Comparison of ENCODE assay signal across 11 cellular contexts in genomic region chr3:14532691-14533456, GRCh38. TPM values are rescaled to one million over a fixed set of nuclear protein-coding genes. Genes with fewer than 3 reads are reported as not detected.
A peak's percentile ranks its signal among the peaks of the same experiment; 100 is the strongest.
DNase-seq lines count a peak whose midpoint lies in the region; ATAC-seq and TF ChIP-seq lines count a peak whose summit lies in the region.
"Had no signal": no experiment of that assay in that cellular context is flagged by ENCODE, and none has a peak within 500 bp of the region (broad histone marks: within the 10 kb centered on the region; RNA-seq: fewer than 3 reads in every experiment).

No MANE protein-coding gene starts in this region.

- peaks cover 2% of the 10 kb centered on the region; the same call in 1 of the 3 replicates for H3K36me3 Mint-ChIP-seq in GM23338 (ENCODE audit: low read depth)
- no peaks in the 10 kb centered on the region for H3K36me3 Mint-ChIP-seq in Caco-2 (ENCODE audit: insufficient read depth, unreplicated experiment)

- ATAC-seq in GM23338: peak; percentile 90
- ATAC-seq in esophagus mucosa: peak; percentile 98

- CTCF ChIA-PET in Caco-2 (lab: Charles Lee): no interaction called here

- intact Hi-C loops in dorsolateral prefrontal cortex (cut with DNase I): no loop called here
- intact Hi-C loops in Caco-2 (cut with micrococcal nuclease; ENCODE audit: unreplicated experiment): no loop called here
- intact Hi-C loops in thyroid gland (cut with DNase I): no loop called here

- BruUV-seq in Caco-2 (replicated peaks; lab: Mats Ljungman, UMichigan): no TSS peak

- H3K4me3 ChIP-seq in GM23338 (peak overlapping the region; percentile 21; the same call in 1 of the 2 replicates), neural cell (ENCODE audit: low read length) (peak overlapping the region; percentile 39), dorsolateral prefrontal cortex (no peak overlapping the region), Caco-2 (ENCODE audit: low read depth, low read length) (no peak overlapping the region), thyroid gland (replicated peaks in 1 of 3) (no peak overlapping the region)
- H3K4me3 ChIP-seq: vagina had no signal

- H3K9me2 ChIP-seq in GM23338 (ENCODE audit: insufficient read depth) (no peaks in the 10 kb centered on the region), neural cell (ENCODE audit: insufficient read depth, low read length) (no peaks in the 10 kb centered on the region)

- H3F3A ChIP-seq in GM23338 (replicated peaks; ENCODE audit: low read depth) (peaks cover 21% of the 10 kb centered on the region; the same call in 1 of the 2 replicates), neural cell (ENCODE audit: insufficient read depth, low read length, poor library complexity, severe bottlenecking) (peaks cover 11% of the 10 kb centered on the region)

- H3K9me3 ChIP-seq in neural cell (ENCODE audit: low read length) (no peaks in the 10 kb centered on the region), Caco-2 (no peaks in the 10 kb centered on the region; the same call in none of the 2 replicates), thyroid gland (no peaks in the 10 kb centered on the region)
- H3K9me3 ChIP-seq: vagina had no signal

- H3K27me3 Mint-ChIP-seq in GM23338 (ENCODE audit: insufficient read depth, low read depth, poor library complexity): peaks cover 9% of the 10 kb centered on the region
- peaks cover 3% of the 10 kb centered on the region for H3K27me3 Mint-ChIP-seq in Caco-2 (ENCODE audit: insufficient read depth, unreplicated experiment)

- H3K4me1 ChIP-seq in GM23338 (ENCODE audit: insufficient read depth): peaks cover 48% of the 10 kb centered on the region
- no peaks in the 10 kb centered on the region for H3K4me1 ChIP-seq in Caco-2
- peaks cover 0 to 11% of the 10 kb centered on the region in 2 donors for H3K4me1 ChIP-seq in thyroid gland

- peak overlapping the region; percentile 27; the same call in 1 of the 3 replicates for H3K4me3 Mint-ChIP-seq in GM23338
- H3K4me3 Mint-ChIP-seq in Caco-2 (ENCODE audit: unreplicated experiment): no peak overlapping the region

- WGBS in thyroid gland, 2 donors: 62 to 78% methylated on average over 13 to 19 of the region's 20 CpGs

- DNase-seq in GM23338 (ENCODE audit: low spot score): peak; percentile 98
- peak; percentile 84 for DNase-seq in NCI-H69 (lab: John Stamatoyannopoulos, UW)
- no peak for DNase-seq in dorsolateral prefrontal cortex
- DNase-seq in Caco-2: no peak
- no peak for DNase-seq in thyroid gland
- no peak for DNase-seq in cerebellum (ENCODE audit: low spot score)
- DNase-seq: activated CD4-positive, alpha-beta T cell treated with anti-CD3 and anti-CD28 coated beads, Interleukin-2, amount 50 U/mL, for 4 hours; stimulated activated CD4-positive, alpha-beta T cell treated with anti-CD3 and anti-CD28 coated beads, Interleukin-2, amount 100 ng/mL, for 24 hours had no signal

- H4K20me1 ChIP-seq in GM23338 (replicated peaks; ENCODE audit: insufficient read depth): no peaks in the 10 kb centered on the region
- H4K20me1 ChIP-seq in neural cell (ENCODE audit: insufficient read depth): no peaks in the 10 kb centered on the region

- H3K9ac ChIP-seq in neural cell (ENCODE audit: low read length): peak overlapping the region; percentile 20

- no peaks in the 10 kb centered on the region for H3K36me3 ChIP-seq in GM23338 (ENCODE audit: insufficient read depth)
- H3K36me3 ChIP-seq in neural cell (ENCODE audit: insufficient read depth, low read length): no peaks in the 10 kb centered on the region
- no peaks in the 10 kb centered on the region for H3K36me3 ChIP-seq in Caco-2 (ENCODE audit: control insufficient read depth, insufficient read depth, low read length)
- H3K36me3 ChIP-seq in thyroid gland: no peaks in the 10 kb centered on the region
- H3K36me3 ChIP-seq: vagina had no signal

- POLR2A ChIA-PET in Caco-2 (lab: Charles Lee): no interaction called here

- H3K79me2 ChIP-seq in GM23338 (replicated peaks; ENCODE audit: insufficient read depth) (no peaks in the 10 kb centered on the region), neural cell (replicated peaks; ENCODE audit: insufficient read depth, low read length) (no peaks in the 10 kb centered on the region)

- no peak overlapping the region for H2AFZ ChIP-seq in GM23338
- H2AFZ ChIP-seq in neural cell (ENCODE audit: low read depth, low read length): peak overlapping the region; percentile 0

- H3K27ac Mint-ChIP-seq in GM23338 (peak overlapping the region; percentile 87; the same call in 1 of the 2 replicates), Caco-2 (ENCODE audit: unreplicated experiment) (no peak overlapping the region)

- no peak for TF ChIP-seq EP300 in neural cell (conservative IDR thresholded peaks at IDR 0.05; ENCODE audit: poor library complexity, severe bottlenecking)

- no peak for TF ChIP-seq RAD21 in neural cell (conservative IDR thresholded peaks at IDR 0.05)

- H3K4me1 Mint-ChIP-seq in GM23338: peaks cover 57% of the 10 kb centered on the region
- H3K4me1 Mint-ChIP-seq in Caco-2 (ENCODE audit: low read depth, unreplicated experiment): no peaks in the 10 kb centered on the region

- H3K9me3 Mint-ChIP-seq in GM23338 (peaks cover 5% of the 10 kb centered on the region; the same call in 1 of the 3 replicates), Caco-2 (ENCODE audit: unreplicated experiment) (peaks cover 9% of the 10 kb centered on the region)

- H3K27ac ChIP-seq in GM23338 (ENCODE audit: low read depth) (peak overlapping the region; percentile 46; the same call in 1 of the 2 replicates), neural cell (ENCODE audit: low read length) (peak overlapping the region; percentile 61), dorsolateral prefrontal cortex (peak overlapping the region in 12 of 59 donors; percentile 4 to 53 (median 19)), thyroid gland (no peak overlapping the region)
- H3K27ac ChIP-seq: vagina had no signal

- H3K4me2 ChIP-seq in GM23338 (peak overlapping the region; percentile 60), neural cell (ENCODE audit: low read length) (no peak overlapping the region)

- TF ChIP-seq CTCF in GM23338 (conservative IDR thresholded peaks at IDR 0.05; ENCODE audit: low read depth in 2 of 2) (no peak), neural cell (IDR thresholded peaks at IDR 0.05; ENCODE audit: poor library complexity, severe bottlenecking) (no peak), dorsolateral prefrontal cortex (IDR thresholded peaks at IDR 0.05 in 54 of 56, conservative IDR thresholded peaks at IDR 0.05 in 2 of 56; ENCODE audit: low read depth in 1 of 56, partially characterized antibody in 56 of 56) (no peak), Caco-2 (IDR thresholded peaks at IDR 0.05; ENCODE audit: insufficient read depth in 1 of 2, low read depth in 1 of 2, low read length in 1 of 2, severe bottlenecking in 1 of 2, unreplicated experiment in 1 of 2) (no peak), thyroid gland (IDR thresholded peaks at IDR 0.05) (no peak)

- H3K27me3 ChIP-seq in GM23338 (ENCODE audit: insufficient read depth) (no peaks in the 10 kb centered on the region), neural cell (ENCODE audit: insufficient read depth, low read depth, low read length) (no peaks in the 10 kb centered on the region), dorsolateral prefrontal cortex (peaks cover 0 to 24% (median 6%) of the 10 kb centered on the region in 45 donors), Caco-2 (replicated peaks; ENCODE audit: control insufficient read depth, insufficient read depth, low read length) (no peaks in the 10 kb centered on the region), thyroid gland (no peaks in the 10 kb centered on the region)
- H3K27me3 ChIP-seq: vagina had no signal

- no peak for TF ChIP-seq POLR2A in thyroid gland (IDR thresholded peaks at IDR 0.05)

TF ChIP-seq in GM23338, 12 proteins besides CTCF, POLR2A, EP300 and RAD21 (continues in another document):
- TF ChIP-seq CREB1 (CRISPR knock-in tag; IDR thresholded peaks at IDR 0.05; ENCODE audit: low read depth): no peak
- no peak for TF ChIP-seq ZNF331 (CRISPR knock-in tag; IDR thresholded peaks at IDR 0.05; ENCODE audit: low read depth)
- no peak for TF ChIP-seq POLR2AphosphoS5 (IDR thresholded peaks at IDR 0.05; ENCODE audit: low read depth)
- no peak for TF ChIP-seq EZH2 (IDR thresholded peaks at IDR 0.05; ENCODE audit: low read depth, unreplicated experiment)
- TF ChIP-seq ETS1 (IDR thresholded peaks at IDR 0.05): no peak

TF ChIP-seq in neural cell, 6 proteins besides CTCF, POLR2A, EP300 and RAD21:
- TF ChIP-seq TAF1 (IDR thresholded peaks at IDR 0.05; ENCODE audit: low read depth): no peak
- peak; percentile 53 for TF ChIP-seq POLR2AphosphoS5 (IDR thresholded peaks at IDR 0.05)
- TF ChIP-seq REST (IDR thresholded peaks at IDR 0.05; ENCODE audit: borderline replicate concordance): peak; percentile 46

RNA-seq across cellular contexts. Expression of gene GRIP2, which starts 7.3 kb away (rescaled TPM):
- total RNA-seq in GM23338 (2014; rRNA removed; shearing (Covaris generic)): 4.5 and 5.8 TPM in 2 replicates
- 3.6 and 3.9 TPM in 2 replicates for polyA plus RNA-seq in GM23338 (2016; fragmentation: Nextera tagmentation; extraction: Ambion mirVana)
- total RNA-seq in esophagus mucosa: 2.0 TPM
- polyA plus RNA-seq in neural cell: 8.6 and 13.3 TPM in 2 replicates
- polyA minus RNA-seq in neural cell: 12.0 and 12.9 TPM in 2 replicates
- 10 to 100 TPM in 110 of 120 experiments, 1 to 10 TPM in 10; 3.2 to 29.0 (median 17.6) TPM for total RNA-seq in dorsolateral prefrontal cortex
- 2.2 and 4.5 TPM in 2 replicates for total RNA-seq in Caco-2 (2022)
- under 1 TPM; 0.22 to 0.44 (median 0.39) TPM for total RNA-seq in thyroid gland
- 4.2 TPM for total RNA-seq in cerebellum

Comparison
In these comparisons a context has a peak if more than half of its experiments do, and no peak if none do; other contexts are left out.
1. DNase-seq: peak in GM23338 (single experiment) and NCI-H69 (single experiment); none in dorsolateral prefrontal cortex (0 of 10), Caco-2 (0 of 2), thyroid gland (0 of 2) and cerebellum (single experiment).
2. H3K27ac ChIP-seq: peak in GM23338 (single experiment) and neural cell (single experiment); none in thyroid gland (0 of 3).
3. H3K4me3 ChIP-seq: peak in GM23338 (single experiment) and neural cell (single experiment); none in dorsolateral prefrontal cortex (0 of 59), Caco-2 (single experiment) and thyroid gland (0 of 3).